In the genomic region with DNA sequence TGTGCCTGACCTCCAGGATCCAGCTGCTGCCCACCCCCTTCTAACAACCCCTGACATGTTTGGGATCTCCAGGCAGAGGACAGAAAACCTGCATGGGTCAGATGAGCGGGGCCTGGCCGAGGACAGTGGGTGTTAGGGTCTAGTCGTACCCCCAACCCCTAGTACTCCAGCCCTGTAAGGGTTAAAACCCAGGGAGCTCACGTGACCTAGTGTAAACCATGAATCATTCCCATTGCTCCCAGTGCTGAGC, we compare ENCODE assay signal across 8 cellular contexts.
A peak's percentile ranks its signal among the peaks of the same experiment; 100 is the strongest.
DNase-seq lines count a peak whose midpoint lies in the region; ATAC-seq, FAIRE-seq and TF ChIP-seq lines count a peak whose summit lies in the region.

No MANE protein-coding gene starts in this region.

- H3F3A ChIP-seq in Loucy (ENCODE audit: low read depth) = no peaks in the 10 kb centered on the region

- no peaks in the 10 kb centered on the region for H3K9me3 Mint-ChIP-seq in natural killer cell

- no peaks in the 10 kb centered on the region for H3K36me3 Mint-ChIP-seq in natural killer cell

- TF ChIP-seq CTCF in BE2C (IDR thresholded peaks at IDR 0.05; ENCODE audit: low read depth, low read length) (no peak), Loucy (conservative IDR thresholded peaks at IDR 0.05; ENCODE audit: low read length) (no peak), natural killer cell (IDR thresholded peaks at IDR 0.05) (no peak)

- H2AFZ ChIP-seq in Loucy (ENCODE audit: low read length) = no peak overlapping the region

- ATAC-seq in natural killer cell (no peak), GM18870 (IDR thresholded peaks at IDR 0.05; ENCODE audit: unreplicated experiment) (no peak)

- no peaks in the 10 kb centered on the region for H3K27me3 ChIP-seq in BE2C
- no peaks in the 10 kb centered on the region for H3K27me3 ChIP-seq in Loucy (ENCODE audit: insufficient read depth, low read length, poor library complexity, severe bottlenecking)
- H3K27me3 ChIP-seq in ectodermal cell (ENCODE audit: control insufficient read depth, insufficient read depth, low read length, poor library complexity, severe bottlenecking) = peaks cover 7% of the 10 kb centered on the region

- 16 to 20% methylated on average over 4 of the region's 4 CpGs for WGBS in ectodermal cell, 2 experiments

- H3K4me3 Mint-ChIP-seq in natural killer cell = peak overlapping the region; percentile 89

- no peaks in the 10 kb centered on the region for H3K9me3 ChIP-seq in BE2C
- no peaks in the 10 kb centered on the region for H3K9me3 ChIP-seq in Loucy (ENCODE audit: insufficient read depth, low read depth, low read length)
- no peaks in the 10 kb centered on the region for H3K9me3 ChIP-seq in ectodermal cell (ENCODE audit: control insufficient read depth, low read length)

- no peak for DNase-seq in BE2C
- DNase-seq in natural killer cell = no peak
- DNase-seq in NCI-H1436 (lab: John Stamatoyannopoulos, UW) = no peak
- DNase-seq in frontal cortex (ENCODE audit: low spot score in 2 of 2) = no peak
- no peak for DNase-seq in NCI-H1092 treated with DMSO at 0.1 percent for 48 hours (lab: John Stamatoyannopoulos, UW)

- no peaks in the 10 kb centered on the region for H3K79me2 ChIP-seq in Loucy (ENCODE audit: insufficient read depth, low read length)

- peaks cover 19 to 24% of the 10 kb centered on the region in 2 donors for H3K4me1 Mint-ChIP-seq in natural killer cell

- H3K4me1 ChIP-seq in BE2C = peaks cover 4% of the 10 kb centered on the region; the same call in 1 of the 2 replicates
- peaks cover 8% of the 10 kb centered on the region for H3K4me1 ChIP-seq in Loucy (ENCODE audit: insufficient read depth, low read length, poor library complexity, severe bottlenecking)
- H3K4me1 ChIP-seq in ectodermal cell (ENCODE audit: control insufficient read depth, insufficient read depth, low read length) = peaks cover 12% of the 10 kb centered on the region

- no peaks in the 10 kb centered on the region for H3K9me2 ChIP-seq in Loucy (replicated peaks; ENCODE audit: low read depth, low read length)

- H4K20me1 ChIP-seq in Loucy (ENCODE audit: insufficient read depth, low read length, poor library complexity, severe bottlenecking) = no peaks in the 10 kb centered on the region

- no peak overlapping the region for H3K27ac ChIP-seq in ectodermal cell (ENCODE audit: insufficient read depth, low read depth, low read length, poor library complexity, severe bottlenecking)

- intact Hi-C loops in natural killer cell (cut with micrococcal nuclease) = no loop called here

- no peak overlapping the region for H3K9ac ChIP-seq in Loucy (ENCODE audit: low read depth, low read length, poor library complexity, severe bottlenecking)

- H3K27me3 Mint-ChIP-seq in natural killer cell (ENCODE audit: low read depth in 2 of 2) = peaks cover 0 to 8% of the 10 kb centered on the region in 2 donors

- H3K27ac Mint-ChIP-seq in natural killer cell = peak overlapping the region; percentile 49 to 90

- H3K4me3 ChIP-seq in BE2C (ENCODE audit: low read depth, low read length) (peak overlapping the region; percentile 84), Loucy (ENCODE audit: low read length, poor library complexity, severe bottlenecking) (peak overlapping the region; percentile 73), ectodermal cell (ENCODE audit: insufficient read depth, low read depth, low read length) (peak overlapping the region; percentile 43)

- no peak for FAIRE-seq in frontal cortex (lab: Jason Lieb, UNC)

- peak overlapping the region; percentile 85 for H3K4me2 ChIP-seq in Loucy (ENCODE audit: low read depth, low read length, poor library complexity, severe bottlenecking)

- H3K36me3 ChIP-seq in BE2C = no peaks in the 10 kb centered on the region
- no peaks in the 10 kb centered on the region for H3K36me3 ChIP-seq in Loucy (ENCODE audit: insufficient read depth, low read length)
- no peaks in the 10 kb centered on the region for H3K36me3 ChIP-seq in ectodermal cell (ENCODE audit: control insufficient read depth, insufficient read depth, low read length)
